24 cellular contexts compared by ENCODE assay signal in genomic region chr9:118563677-118564076, GRCh38.
DNase-seq lines count a peak whose midpoint lies in the region; ATAC-seq and TF ChIP-seq lines count a peak whose summit lies in the region.
"Had no signal": no experiment of that assay in that cellular context is flagged by ENCODE, and none has a peak within 500 bp of the region (broad histone marks: within the 10 kb centered on the region; RNA-seq: fewer than 3 reads in every experiment).

No MANE protein-coding gene starts in this region.

- TF ChIP-seq CTCF in RWPE2 (IDR thresholded peaks at IDR 0.05; ENCODE audit: poor library complexity, severe bottlenecking) (no peak), fibroblast of mammary gland (conservative IDR thresholded peaks at IDR 0.05; ENCODE audit: control insufficient read depth, insufficient read depth, low read depth, low read length) (no peak)

- H3K27me3 ChIP-seq in RWPE2 (ENCODE audit: insufficient read depth, poor library complexity, severe bottlenecking): no peaks in the 10 kb centered on the region
- H3K27me3 ChIP-seq in effector memory CD4-positive, alpha-beta T cell (replicated peaks; ENCODE audit: control insufficient read depth, insufficient read depth, low read length, poor library complexity, severe bottlenecking): no peaks in the 10 kb centered on the region
- H3K27me3 ChIP-seq: adrenal gland had no signal

- DNase-seq in ELR (ENCODE audit: low read depth): peak; percentile 66
- no peak for DNase-seq in RWPE2 (ENCODE audit: low spot score)
- DNase-seq in fibroblast of mammary gland (ENCODE audit: low read depth): peak; percentile 36
- DNase-seq in putamen (ENCODE audit: low spot score): peak; percentile 34
- no peak for DNase-seq in effector memory CD4-positive, alpha-beta T cell
- no peak for DNase-seq in RKO (ENCODE audit: low spot score)
- DNase-seq: activated CD8-positive, alpha-beta T cell treated with anti-CD3 and anti-CD28 coated beads for 36 hours; activated gamma-delta T cell treated with Interleukin-2 at 50 U/mL for 16 hours; adrenal gland; CD4-positive, alpha-beta memory T cell; dermis blood vessel endothelial cell; DMS79; KBM-7; left ventricle myocardium superior; mucosa of descending colon; NCI-H1694; NCI-H2171; NCI-H526 treated with DMSO at 0.1 percent for 48 hours; T1000 had no signal

- no peaks in the 10 kb centered on the region for H3K4me1 ChIP-seq in RWPE2 (ENCODE audit: insufficient read depth, poor library complexity, severe bottlenecking)
- no peaks in the 10 kb centered on the region for H3K4me1 ChIP-seq in effector memory CD4-positive, alpha-beta T cell (ENCODE audit: control insufficient read depth, insufficient read depth, low read length, poor library complexity, severe bottlenecking)
- H3K4me1 ChIP-seq: adrenal gland had no signal

- ATAC-seq in RWPE2 (ENCODE audit: low read depth) (peak; percentile 95), GM21576 (IDR thresholded peaks at IDR 0.05; ENCODE audit: unreplicated experiment) (no peak), GM21723 (IDR thresholded peaks at IDR 0.05; ENCODE audit: unreplicated experiment) (no peak)
- ATAC-seq: activated CD4-positive, CD25-positive, alpha-beta regulatory T cell treated with anti-CD3 and anti-CD28 coated beads, Interleukin-2, amount 50 U/mL, for 24 hours; activated CD8-positive, alpha-beta T cell treated with anti-CD3 and anti-CD28 coated beads for 36 hours; left ventricle myocardium superior; mucosa of descending colon; stimulated activated memory B cell treated with anti-CD40 and anti-IgM and Interleukin-4, amounts not matched to agents 10 μg/mL and 1 μg/mL and 100 μg/mL, for 72 hours had no signal

- no peaks in the 10 kb centered on the region for H3K36me3 ChIP-seq in RWPE2 (ENCODE audit: low read depth)
- H3K36me3 ChIP-seq in effector memory CD4-positive, alpha-beta T cell (ENCODE audit: control insufficient read depth, insufficient read depth, low read length): no peaks in the 10 kb centered on the region
- H3K36me3 ChIP-seq: adrenal gland, thoracic aorta had no signal

- H3K9me3 ChIP-seq in RWPE2 (ENCODE audit: severe bottlenecking): no peaks in the 10 kb centered on the region
- H3K9me3 ChIP-seq in effector memory CD4-positive, alpha-beta T cell (ENCODE audit: control insufficient read depth, low read length): no peaks in the 10 kb centered on the region
- H3K9me3 ChIP-seq: adrenal gland, mucosa of descending colon, thoracic aorta had no signal

- H3K27ac ChIP-seq in RWPE2 (ENCODE audit: poor library complexity, severe bottlenecking): peak overlapping the region; percentile 23
- H3K27ac ChIP-seq in effector memory CD4-positive, alpha-beta T cell (ENCODE audit: insufficient read depth, low read length, poor library complexity, severe bottlenecking): no peak overlapping the region
- H3K27ac ChIP-seq: adrenal gland, thoracic aorta had no signal

- H3K4me3 ChIP-seq in RWPE2 (ENCODE audit: severe bottlenecking): no peak overlapping the region
- no peak overlapping the region for H3K4me3 ChIP-seq in fibroblast of mammary gland (ENCODE audit: control insufficient read depth, low read depth, low read length)
- H3K4me3 ChIP-seq in effector memory CD4-positive, alpha-beta T cell (ENCODE audit: insufficient read depth, low read depth, low read length, poor library complexity, severe bottlenecking): no peak overlapping the region
- H3K4me3 ChIP-seq: adrenal gland, mucosa of descending colon, thoracic aorta had no signal

Comparison
In these comparisons a context has a peak if more than half of its experiments do, and no peak if none do; other contexts are left out.
1. DNase-seq: peak in ELR (single experiment), fibroblast of mammary gland (single experiment) and putamen (single experiment); none in RWPE2 (single experiment), effector memory CD4-positive, alpha-beta T cell (0 of 3) and RKO (single experiment).